Comparison of ENCODE assay signal across 10 cellular contexts in genomic region chr2:134137182-134137595, GRCh38.
DNase-seq lines count a peak whose midpoint lies in the region; ATAC-seq and TF ChIP-seq lines count a peak whose summit lies in the region.
"Had no signal": no experiment of that assay in that cellular context is flagged by ENCODE, and none has a peak within 500 bp of the region (broad histone marks: within the 10 kb centered on the region; RNA-seq: fewer than 3 reads in every experiment).

No MANE protein-coding gene starts in this region.

- TF ChIP-seq CTCF in GM10266 (IDR thresholded peaks at IDR 0.05; ENCODE audit: control insufficient read depth, insufficient read depth, low read depth, missing control alignments): no peak

- ATAC-seq in HG03095 (IDR thresholded peaks at IDR 0.05; ENCODE audit: unreplicated experiment) (no peak), GM19463 (IDR thresholded peaks at IDR 0.05; ENCODE audit: unreplicated experiment) (no peak)
- ATAC-seq: A549 had no signal

- H3K4me3 ChIP-seq in skin epidermis: peak overlapping the region in 1 of 7 experiments; percentile 8
- H3K4me3 ChIP-seq: A549, SJSA1 had no signal

- H3K27ac ChIP-seq in skin epidermis: peak overlapping the region in 11 of 21 experiments; percentile 1 to 73 (median 52)
- H3K27ac ChIP-seq: A549, SJSA1 had no signal

- DNase-seq in NOMO-1 treated with DMSO at 0.1 percent for 48 hours (lab: John Stamatoyannopoulos, UW; ENCODE audit: unreplicated experiment) (peak; percentile 60), NOMO-1 treated with dmso at 0.1 percent for 144 hours (lab: John Stamatoyannopoulos, UW; ENCODE audit: unreplicated experiment) (no peak), UCSD-AML1 (lab: John Stamatoyannopoulos, UW; ENCODE audit: unreplicated experiment) (peak; percentile 64), glomerular visceral epithelial cell (ENCODE audit: extremely low spot score) (peak; percentile 78), GM10266 (ENCODE audit: extremely low spot score) (no peak)

Comparison
In these comparisons a context has a peak if more than half of its experiments do, and no peak if none do; other contexts are left out.
1. DNase-seq: peak in NOMO-1 treated with DMSO at 0.1 percent for 48 hours (single experiment), UCSD-AML1 (single experiment) and glomerular visceral epithelial cell (single experiment); none in NOMO-1 treated with dmso at 0.1 percent for 144 hours (single experiment) and GM10266 (single experiment).